Comparison of ENCODE assay signal across 16 cellular contexts in the genomic region with DNA sequence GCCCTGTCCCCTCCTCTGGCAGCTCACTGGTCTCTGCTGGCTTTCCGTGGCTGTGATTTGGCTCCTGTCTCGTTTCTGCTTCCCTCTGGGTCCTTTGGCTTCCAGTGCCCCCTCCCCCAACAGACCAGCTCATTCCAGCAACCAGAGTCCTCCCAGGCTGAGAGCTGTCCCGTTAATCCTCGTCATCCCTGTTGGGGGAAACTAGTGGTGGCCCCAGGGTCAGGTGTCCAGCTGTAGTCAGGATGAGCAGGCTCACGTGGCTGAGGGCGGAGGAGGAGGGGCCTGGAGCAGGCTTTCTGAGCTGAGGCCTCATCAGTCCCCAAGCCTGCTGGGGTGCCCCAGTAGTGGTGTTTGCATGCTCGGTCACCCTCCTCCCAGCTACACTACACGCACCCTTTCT.
"Had no signal": no experiment of that assay in that cellular context is flagged by ENCODE, and none has a peak within 500 bp of the region (broad histone marks: within the 10 kb centered on the region; RNA-seq: fewer than 3 reads in every experiment).

No MANE protein-coding gene starts in this region.

- H3K36me3 Mint-ChIP-seq: activated naive CD4-positive, alpha-beta T cell treated with anti-CD3 and anti-CD28 coated beads, Interleukin-2, amount 50 U/mL, for 72 hours; natural killer cell treated with Interleukin-12 subunit alpha and Interleukin-12 subunit beta and Interleukin-15 and Interleukin-18, amount 100 ng/mL, for 72 hours had no signal

- ATAC-seq: left cardiac atrium, lower lobe of right lung had no signal

- H3K9me3 Mint-ChIP-seq: activated naive CD4-positive, alpha-beta T cell treated with anti-CD3 and anti-CD28 coated beads, Interleukin-2, amount 50 U/mL, for 72 hours; dendritic cell treated with granulocyte-macrophage colony-stimulating factor and Interleukin-4, amounts not matched to agents 40 ng/mL and 50 ng/mL, for 4 days; natural killer cell treated with Interleukin-12 subunit alpha and Interleukin-12 subunit beta and Interleukin-15 and Interleukin-18, amount 100 ng/mL, for 72 hours had no signal

- DNase-seq: activated CD4-positive, alpha-beta T cell treated with anti-CD3 and anti-CD28 coated beads, Interleukin-2, amount 50 U/mL, for 4 hours; activated gamma-delta T cell; adrenal gland; effector memory CD4-positive, alpha-beta T cell; left cardiac atrium; lower lobe of right lung; occipital lobe; posterior cingulate gyrus; stimulated activated CD4-positive, alpha-beta T cell treated with anti-CD3 and anti-CD28 coated beads, Interleukin-12 subunit alpha, Interleukin-12 subunit beta, amount 100 ng/mL, for 4 hours; stimulated activated CD4-positive, alpha-beta T cell treated with anti-CD3 and anti-CD28 coated beads, Interleukin-1b, Interleukin-23, amount 100 ng/mL, for 48 hours; stimulated activated naive CD4-positive, alpha-beta T cell; thyroid gland had no signal

- H3K27ac Mint-ChIP-seq: activated naive CD4-positive, alpha-beta T cell treated with anti-CD3 and anti-CD28 coated beads, Interleukin-2, amount 50 U/mL, for 72 hours; dendritic cell treated with granulocyte-macrophage colony-stimulating factor and Interleukin-4, amounts not matched to agents 40 ng/mL and 50 ng/mL, for 4 days had no signal

- H3K27ac ChIP-seq: adrenal gland, lower lobe of right lung, thyroid gland, VCaP had no signal

- H3K4me3 Mint-ChIP-seq: dendritic cell treated with granulocyte-macrophage colony-stimulating factor and Interleukin-4, amounts not matched to agents 40 ng/mL and 50 ng/mL, for 4 days; natural killer cell treated with Interleukin-12 subunit alpha and Interleukin-12 subunit beta and Interleukin-15 and Interleukin-18, amount 100 ng/mL, for 72 hours had no signal
